ENCODE assay signal across 23 cellular contexts in genomic region chr2:238652053-238652770, GRCh38.
A peak's percentile ranks its signal among the peaks of the same experiment; 100 is the strongest.
DNase-seq lines count a peak whose midpoint lies in the region; ATAC-seq and TF ChIP-seq lines count a peak whose summit lies in the region.
"Had no signal": no experiment of that assay in that cellular context is flagged by ENCODE, and none has a peak within 500 bp of the region (broad histone marks: within the 10 kb centered on the region; RNA-seq: fewer than 3 reads in every experiment).

No MANE protein-coding gene starts in this region.

- 95% methylated on average over 8 of the region's 15 CpGs for WGBS in esophagus muscularis mucosa

- no peak for TF ChIP-seq EP300 in esophagus muscularis mucosa (IDR thresholded peaks at IDR 0.05)

- TF ChIP-seq POLR2A in esophagus muscularis mucosa (IDR thresholded peaks at IDR 0.05; ENCODE audit: low read depth), result no peak

- peaks cover 0 to 24% (median 14%) of the 10 kb centered on the region in 4 donors for H3K4me1 ChIP-seq in esophagus muscularis mucosa

- H3K36me3 Mint-ChIP-seq in natural killer cell treated with Interleukin-12 subunit alpha and Interleukin-12 subunit beta and Interleukin-15 and Interleukin-18, amount 100 ng/mL, for 72 hours, result no peaks in the 10 kb centered on the region
- no peaks in the 10 kb centered on the region for H3K36me3 Mint-ChIP-seq in natural killer cell
- no peaks in the 10 kb centered on the region for H3K36me3 Mint-ChIP-seq in nephron progenitor cell (ENCODE audit: low read depth)
- H3K36me3 Mint-ChIP-seq: CD4-positive, CD25-positive, alpha-beta regulatory T cell had no signal

- H3K9me3 ChIP-seq in esophagus muscularis mucosa, result no peaks in the 10 kb centered on the region
- H3K9me3 ChIP-seq: SK-N-SH had no signal

- H3K4me3 ChIP-seq in esophagus muscularis mucosa, result no peak overlapping the region
- H3K4me3 ChIP-seq: PC-9 had no signal

- H3K27me3 ChIP-seq in esophagus muscularis mucosa, result no peaks in the 10 kb centered on the region

- H3K27me3 Mint-ChIP-seq in natural killer cell treated with Interleukin-12 subunit alpha and Interleukin-12 subunit beta and Interleukin-15 and Interleukin-18, amount 100 ng/mL, for 72 hours, result peaks cover 14 to 26% of the 10 kb centered on the region in 2 donors
- peaks cover 0 to 9% of the 10 kb centered on the region in 2 donors for H3K27me3 Mint-ChIP-seq in natural killer cell (ENCODE audit: low read depth in 2 of 2)
- H3K27me3 Mint-ChIP-seq in nephron progenitor cell (ENCODE audit: low read depth, poor library complexity), result peaks cover 4% of the 10 kb centered on the region

- DNase-seq in natural killer cell treated with Interleukin-12 subunit alpha and Interleukin-12 subunit beta and Interleukin-15 and Interleukin-18, amount 100 ng/mL, for 72 hours (ENCODE audit: low spot score), result no peak
- DNase-seq in natural killer cell (no peak), esophagus muscularis mucosa (ENCODE audit: extremely low spot score) (peak; percentile 78), posterior vena cava (ENCODE audit: low spot score) (peak; percentile 77), DMS53 (lab: John Stamatoyannopoulos, UW) (no peak), nephron progenitor cell (no peak)
- DNase-seq: CD4-positive, CD25-positive, alpha-beta regulatory T cell; COR-L47; DND-41; H7; KBM-7; NCI-H1092; NCI-H1436; NCI-H2029; NCI-H226; NCI-H510A treated with DMSO at 0.1 percent for 48 hours; NCI-H748 treated with DMSO at 0.1 percent for 48 hours; PC-9; RPMI8226; SHP77 treated with DMSO at 0.1 percent for 48 hours; SK-N-SH had no signal

- no peaks in the 10 kb centered on the region for H3K9me3 Mint-ChIP-seq in natural killer cell treated with Interleukin-12 subunit alpha and Interleukin-12 subunit beta and Interleukin-15 and Interleukin-18, amount 100 ng/mL, for 72 hours
- H3K9me3 Mint-ChIP-seq in natural killer cell (no peaks in the 10 kb centered on the region), nephron progenitor cell (peaks cover 3% of the 10 kb centered on the region)

- peak; percentile 37 to 53 for ATAC-seq in natural killer cell treated with Interleukin-12 subunit alpha and Interleukin-12 subunit beta and Interleukin-15 and Interleukin-18, amount 100 ng/mL, for 72 hours
- ATAC-seq in natural killer cell (no peak), HG02642 (IDR thresholded peaks at IDR 0.05; ENCODE audit: poor library complexity, unreplicated experiment) (no peak)

- H3K4me3 Mint-ChIP-seq in natural killer cell treated with Interleukin-12 subunit alpha and Interleukin-12 subunit beta and Interleukin-15 and Interleukin-18, amount 100 ng/mL, for 72 hours, result no peak overlapping the region
- H3K4me3 Mint-ChIP-seq in natural killer cell, result no peak overlapping the region
- no peak overlapping the region for H3K4me3 Mint-ChIP-seq in nephron progenitor cell
- H3K4me3 Mint-ChIP-seq: CD4-positive, CD25-positive, alpha-beta regulatory T cell had no signal

- TF ChIP-seq CTCF in natural killer cell (IDR thresholded peaks at IDR 0.05), result no peak
- no peak for TF ChIP-seq CTCF in esophagus muscularis mucosa (IDR thresholded peaks at IDR 0.05)
- no peak for TF ChIP-seq CTCF in nephron progenitor cell (IDR thresholded peaks at IDR 0.05)

- no peaks in the 10 kb centered on the region for H3K36me3 ChIP-seq in esophagus muscularis mucosa

- intact Hi-C loops in natural killer cell (cut with micrococcal nuclease) (no loop called here), esophagus muscularis mucosa (cut with DNase I) (no loop called here), posterior vena cava (cut with DNase I) (no loop called here)

- no peak overlapping the region for H3K27ac Mint-ChIP-seq in natural killer cell treated with Interleukin-12 subunit alpha and Interleukin-12 subunit beta and Interleukin-15 and Interleukin-18, amount 100 ng/mL, for 72 hours
- H3K27ac Mint-ChIP-seq in natural killer cell (no peak overlapping the region), nephron progenitor cell (no peak overlapping the region)
- H3K27ac Mint-ChIP-seq: CD4-positive, CD25-positive, alpha-beta regulatory T cell had no signal

- no peaks in the 10 kb centered on the region for H3K4me1 Mint-ChIP-seq in natural killer cell treated with Interleukin-12 subunit alpha and Interleukin-12 subunit beta and Interleukin-15 and Interleukin-18, amount 100 ng/mL, for 72 hours (ENCODE audit: low read depth in 2 of 2)
- H3K4me1 Mint-ChIP-seq in natural killer cell (no peaks in the 10 kb centered on the region), nephron progenitor cell (peaks cover 33% of the 10 kb centered on the region)
- H3K4me1 Mint-ChIP-seq: CD4-positive, CD25-positive, alpha-beta regulatory T cell had no signal

- no peak overlapping the region for H3K27ac ChIP-seq in esophagus muscularis mucosa (replicated peaks in 1 of 4)
- H3K27ac ChIP-seq: HL-60, PC-9 had no signal

Comparison
In these comparisons a context has a peak if more than half of its experiments do, and no peak if none do; other contexts are left out.
1. ATAC-seq: peak in natural killer cell treated with Interleukin-12 subunit alpha and Interleukin-12 subunit beta and Interleukin-15 and Interleukin-18, amount 100 ng/mL, for 72 hours (2 of 2); none in natural killer cell (0 of 3) and HG02642 (single experiment).
2. DNase-seq: peak in esophagus muscularis mucosa (single experiment) and posterior vena cava (single experiment); none in natural killer cell treated with Interleukin-12 subunit alpha and Interleukin-12 subunit beta and Interleukin-15 and Interleukin-18, amount 100 ng/mL, for 72 hours (single experiment), natural killer cell (single experiment), DMS53 (single experiment) and nephron progenitor cell (single experiment).